Comparison of ENCODE assay signal across 15 cellular contexts in the genomic region with DNA sequence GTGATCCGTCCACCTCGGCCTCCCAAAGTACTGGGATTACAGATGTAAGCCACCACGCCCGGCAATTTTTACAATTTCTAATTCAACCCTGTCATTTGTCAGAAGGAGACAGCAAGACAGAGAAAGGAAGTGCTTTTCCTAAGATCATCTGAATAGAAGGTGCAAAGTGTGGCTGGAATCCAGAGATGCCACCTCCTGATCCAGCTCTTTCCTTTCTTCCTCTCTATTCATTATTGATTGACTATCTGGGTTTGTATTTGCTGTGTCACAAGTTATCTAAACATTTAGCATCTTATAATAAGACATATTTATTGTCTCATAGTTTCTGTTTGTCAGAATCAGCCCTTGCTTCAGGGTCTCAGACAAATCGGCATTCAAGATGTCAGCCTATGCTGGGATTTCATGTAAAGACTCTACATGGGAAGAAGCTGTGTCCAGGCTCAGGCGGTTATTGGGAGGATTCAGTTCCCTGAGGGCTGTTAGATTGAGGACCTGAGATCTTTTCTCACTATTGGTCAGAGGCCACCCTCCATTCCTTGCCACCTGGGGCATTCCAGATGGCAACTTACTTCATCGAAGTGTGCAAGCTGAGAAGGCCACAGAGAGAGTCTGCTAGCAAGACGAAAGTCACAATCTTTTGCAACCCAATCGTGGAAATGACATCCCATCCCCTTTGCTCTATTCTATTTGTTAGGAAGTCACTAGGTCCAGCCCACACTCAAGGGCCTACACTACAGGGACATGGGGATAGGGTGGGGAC.
DNase-seq lines count a peak whose midpoint lies in the region; ATAC-seq, FAIRE-seq and TF ChIP-seq lines count a peak whose summit lies in the region.
"Had no signal": no experiment of that assay in that cellular context is flagged by ENCODE, and none has a peak within 500 bp of the region (broad histone marks: within the 10 kb centered on the region; RNA-seq: fewer than 3 reads in every experiment).

No MANE protein-coding gene starts in this region.

- FAIRE-seq in RCC 7860 (lab: Jason Lieb, UNC): no peak
- FAIRE-seq: A549 had no signal

- no peak for TF ChIP-seq CTCF in OCI-LY1 (IDR thresholded peaks at IDR 0.05; ENCODE audit: low read length)
- TF ChIP-seq CTCF in glutamatergic neuron (IDR thresholded peaks at IDR 0.05; ENCODE audit: partially characterized antibody, unreplicated experiment): no peak
- no peak for TF ChIP-seq CTCF in GM13977 (IDR thresholded peaks at IDR 0.05; ENCODE audit: extremely low read depth, insufficient read depth, missing control alignments)

- peaks cover 37% of the 10 kb centered on the region for H3K4me1 ChIP-seq in OCI-LY1 (ENCODE audit: insufficient read depth, low read length, severe bottlenecking)
- H3K4me1 ChIP-seq: A549 had no signal

- intact Hi-C loops in activated CD4-positive, alpha-beta T cell treated with anti-CD3 and anti-CD28 coated beads, Interleukin-2, amount 10 ng/mL, durations not matched to agents 24 days and 14 days (cut with micrococcal nuclease): no loop called here

- no peak for DNase-seq in activated CD4-positive, alpha-beta T cell treated with anti-CD3 and anti-CD28 coated beads, Interleukin-2, amount 10 ng/mL, durations not matched to agents 24 days and 14 days
- no peak for DNase-seq in activated CD4-positive, alpha-beta T cell treated with anti-CD3 and anti-CD28 coated beads for 4 hours
- DNase-seq in glutamatergic neuron (no peak), GM13977 (ENCODE audit: low spot score) (no peak), RCC 7860 (ENCODE audit: low spot score) (no peak)
- no peak for DNase-seq in stimulated activated naive B cell treated with anti-CD40 and anti-IgM and Interleukin-4, amounts not matched to agents 10 μg/mL and 1 μg/mL and 100 μg/mL, for 72 hours
- DNase-seq: GF-D8, MG63, NCI-H1092 treated with DMSO at 0.1 percent for 48 hours, NCI-H1694, SIG-M5 had no signal

- H3K36me3 Mint-ChIP-seq in activated CD4-positive, alpha-beta T cell treated with anti-CD3 and anti-CD28 coated beads, Interleukin-2, amount 10 ng/mL, durations not matched to agents 24 days and 14 days (ENCODE audit: low read depth): no peaks in the 10 kb centered on the region
- no peaks in the 10 kb centered on the region for H3K36me3 Mint-ChIP-seq in glutamatergic neuron (ENCODE audit: unreplicated experiment)
- H3K36me3 Mint-ChIP-seq in stimulated activated naive B cell treated with anti-CD40 and anti-IgM and Interleukin-4, amounts not matched to agents 10 μg/mL and 1 μg/mL and 100 μg/mL, for 72 hours: peaks cover 0 to 3% of the 10 kb centered on the region in 2 donors

- H4K20me1 ChIP-seq in OCI-LY1 (ENCODE audit: insufficient read depth, low read length): no peaks in the 10 kb centered on the region

- no peaks in the 10 kb centered on the region for H3K9me3 Mint-ChIP-seq in activated CD4-positive, alpha-beta T cell treated with anti-CD3 and anti-CD28 coated beads, Interleukin-2, amount 10 ng/mL, durations not matched to agents 24 days and 14 days
- peaks cover 4% of the 10 kb centered on the region for H3K9me3 Mint-ChIP-seq in glutamatergic neuron (ENCODE audit: unreplicated experiment)
- no peaks in the 10 kb centered on the region for H3K9me3 Mint-ChIP-seq in stimulated activated naive B cell treated with anti-CD40 and anti-IgM and Interleukin-4, amounts not matched to agents 10 μg/mL and 1 μg/mL and 100 μg/mL, for 72 hours

- H3K4me3 Mint-ChIP-seq in activated CD4-positive, alpha-beta T cell treated with anti-CD3 and anti-CD28 coated beads, Interleukin-2, amount 10 ng/mL, durations not matched to agents 24 days and 14 days: no peak overlapping the region
- H3K4me3 Mint-ChIP-seq in glutamatergic neuron (ENCODE audit: unreplicated experiment): peak overlapping the region; percentile 55
- no peak overlapping the region for H3K4me3 Mint-ChIP-seq in stimulated activated naive B cell treated with anti-CD40 and anti-IgM and Interleukin-4, amounts not matched to agents 10 μg/mL and 1 μg/mL and 100 μg/mL, for 72 hours

- H3K27ac ChIP-seq in OCI-LY1 (ENCODE audit: low read depth, low read length, poor library complexity, severe bottlenecking): peak overlapping the region; percentile 21
- H3K27ac ChIP-seq: KMS-11 had no signal

- peak overlapping the region; percentile 5 for H3K27ac Mint-ChIP-seq in activated CD4-positive, alpha-beta T cell treated with anti-CD3 and anti-CD28 coated beads, Interleukin-2, amount 10 ng/mL, durations not matched to agents 24 days and 14 days
- H3K27ac Mint-ChIP-seq in glutamatergic neuron (ENCODE audit: unreplicated experiment): peak overlapping the region; percentile 90
- peak overlapping the region; percentile 42 for H3K27ac Mint-ChIP-seq in stimulated activated naive B cell treated with anti-CD40 and anti-IgM and Interleukin-4, amounts not matched to agents 10 μg/mL and 1 μg/mL and 100 μg/mL, for 72 hours

- no peak overlapping the region for H3K4me3 ChIP-seq in OCI-LY1 (ENCODE audit: low read depth, low read length, poor library complexity, severe bottlenecking)
- H3K4me3 ChIP-seq: A549, MG63 had no signal

- no peaks in the 10 kb centered on the region for H3K27me3 ChIP-seq in OCI-LY1 (ENCODE audit: insufficient read depth, low read length)
- H3K27me3 ChIP-seq: MG63 had no signal

- peak overlapping the region; percentile 20; the same call in 1 of the 2 replicates for H2AFZ ChIP-seq in OCI-LY1 (ENCODE audit: low read length)

- H3K79me2 ChIP-seq in OCI-LY1 (ENCODE audit: insufficient read depth, low read length): no peaks in the 10 kb centered on the region

- in situ Hi-C loops in GM13977 (cut with MboI; ENCODE audit: low pct_unique_long_range_greater_than_20kb, low sequenced_read_pairs, unreplicated experiment): no loop called here

- no peak overlapping the region for H3K9ac ChIP-seq in OCI-LY1 (ENCODE audit: low read length)
- H3K9ac ChIP-seq: KMS-11 had no signal

- H3K9me3 ChIP-seq in OCI-LY1 (ENCODE audit: low read length): no peaks in the 10 kb centered on the region
- H3K9me3 ChIP-seq: A549, MG63 had no signal

- H3F3A ChIP-seq in OCI-LY1 (ENCODE audit: insufficient read depth, low read length): no peaks in the 10 kb centered on the region

- peaks cover 35% of the 10 kb centered on the region for H3K4me1 Mint-ChIP-seq in activated CD4-positive, alpha-beta T cell treated with anti-CD3 and anti-CD28 coated beads, Interleukin-2, amount 10 ng/mL, durations not matched to agents 24 days and 14 days
- H3K4me1 Mint-ChIP-seq in glutamatergic neuron (ENCODE audit: low read depth, unreplicated experiment): peaks cover 12% of the 10 kb centered on the region
- H3K4me1 Mint-ChIP-seq in stimulated activated naive B cell treated with anti-CD40 and anti-IgM and Interleukin-4, amounts not matched to agents 10 μg/mL and 1 μg/mL and 100 μg/mL, for 72 hours: peaks cover 26 to 49% of the 10 kb centered on the region in 2 donors

- H3K27me3 Mint-ChIP-seq in activated CD4-positive, alpha-beta T cell treated with anti-CD3 and anti-CD28 coated beads, Interleukin-2, amount 10 ng/mL, durations not matched to agents 24 days and 14 days: no peaks in the 10 kb centered on the region
- H3K27me3 Mint-ChIP-seq in glutamatergic neuron (ENCODE audit: unreplicated experiment): peaks cover 4% of the 10 kb centered on the region
- no peaks in the 10 kb centered on the region for H3K27me3 Mint-ChIP-seq in stimulated activated naive B cell treated with anti-CD40 and anti-IgM and Interleukin-4, amounts not matched to agents 10 μg/mL and 1 μg/mL and 100 μg/mL, for 72 hours

- no peak for ATAC-seq in stimulated activated naive B cell treated with anti-CD40 and anti-IgM and Interleukin-4, amounts not matched to agents 10 μg/mL and 1 μg/mL and 100 μg/mL, for 72 hours (replicated peaks)
- ATAC-seq in HG02571 (IDR thresholded peaks at IDR 0.05; ENCODE audit: unreplicated experiment): no peak
- ATAC-seq: A549 had no signal

- H3K9me2 ChIP-seq in OCI-LY1 (ENCODE audit: low read depth, low read length): no peaks in the 10 kb centered on the region

- no peaks in the 10 kb centered on the region for H3K36me3 ChIP-seq in OCI-LY1 (ENCODE audit: insufficient read depth, low read length)
- H3K36me3 ChIP-seq: MG63 had no signal

- H3K4me2 ChIP-seq in OCI-LY1 (ENCODE audit: low read length): no peak overlapping the region
- H3K4me2 ChIP-seq: A549, KMS-11 had no signal

Comparison
In these comparisons a context has a peak if more than half of its experiments do, and no peak if none do; other contexts are left out.
1. H3K27ac Mint-ChIP-seq: peak in every context shown above with its lines; median percentile 90 in glutamatergic neuron; 42 in stimulated activated naive B cell treated with anti-CD40 and anti-IgM and Interleukin-4, amounts not matched to agents 10 μg/mL and 1 μg/mL and 100 μg/mL, for 72 hours; 5 in activated CD4-positive, alpha-beta T cell treated with anti-CD3 and anti-CD28 coated beads, Interleukin-2, amount 10 ng/mL, durations not matched to agents 24 days and 14 days.